9 cellular contexts compared by ENCODE assay signal in the genomic region with DNA sequence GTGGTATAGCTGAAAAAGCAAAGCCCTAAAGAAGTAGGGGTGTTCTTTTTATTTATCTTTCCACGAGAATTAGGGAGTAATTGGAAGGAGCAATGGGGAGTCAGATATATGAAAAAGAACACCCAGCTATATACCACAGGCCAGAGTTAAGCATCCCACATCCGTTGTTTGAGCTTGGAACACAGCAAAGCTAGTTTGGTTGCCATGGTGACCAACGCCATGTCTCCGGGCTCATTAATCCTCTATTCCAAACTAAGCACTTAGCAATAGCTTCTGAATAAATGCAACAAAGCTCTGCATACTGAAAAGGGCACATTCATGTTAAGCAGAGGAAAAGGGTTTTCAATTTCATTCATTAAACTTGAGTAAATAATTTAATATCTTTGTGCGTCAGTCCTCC. TPM values are rescaled to one million over a fixed set of nuclear protein-coding genes. Genes with fewer than 3 reads are reported as not detected.
A peak's percentile ranks its signal among the peaks of the same experiment; 100 is the strongest.
DNase-seq lines count a peak whose midpoint lies in the region; ATAC-seq and TF ChIP-seq lines count a peak whose summit lies in the region.
"Had no signal": no experiment of that assay in that cellular context is flagged by ENCODE, and none has a peak within 500 bp of the region (broad histone marks: within the 10 kb centered on the region; RNA-seq: fewer than 3 reads in every experiment).

No MANE protein-coding gene starts in this region.

- DNase-seq in SW480 (ENCODE audit: low spot score) (peak; percentile 82), inferior parietal cortex (ENCODE audit: extremely low spot score) (peak; percentile 47), transverse colon (no peak), cardiac septum (ENCODE audit: low spot score) (no peak)
- no peak for DNase-seq in activated CD8-positive, alpha-beta memory T cell treated with anti-CD3 and anti-CD28 coated beads for 24 hours

- 20 to 33% methylated on average over 2 to 5 of the region's 5 CpGs for WGBS in transverse colon (ENCODE audit: low coverage in 1 of 2), 2 donors

- ATAC-seq in GM21381 (IDR thresholded peaks at IDR 0.05; ENCODE audit: unreplicated experiment) (peak; percentile 38), HG03565 (IDR thresholded peaks at IDR 0.05; ENCODE audit: unreplicated experiment) (peak; percentile 39)
- ATAC-seq in activated CD4-positive, CD25-positive, alpha-beta regulatory T cell treated with anti-CD3 and anti-CD28 coated beads, Interleukin-2, amount 50 U/mL, for 24 hours, result no peak

- H3K4me1 ChIP-seq in transverse colon, result no peaks in the 10 kb centered on the region

- no peak overlapping the region for H3K4me3 ChIP-seq in transverse colon

- no peaks in the 10 kb centered on the region for H3K36me3 ChIP-seq in transverse colon

- H3K9me3 ChIP-seq in transverse colon, result no peaks in the 10 kb centered on the region

- no peak for TF ChIP-seq CTCF in transverse colon (IDR thresholded peaks at IDR 0.05)

- no peak for TF ChIP-seq POLR2A in transverse colon (IDR thresholded peaks at IDR 0.05)

- intact Hi-C loops in transverse colon (cut with DNase I; ENCODE audit: low total_unique reads) (no loop called here), cardiac septum (cut with DNase I) (no loop called here)

- no peak for TF ChIP-seq EP300 in transverse colon (IDR thresholded peaks at IDR 0.05; ENCODE audit: low read depth)

- H3K27me3 ChIP-seq in transverse colon, result peaks cover 3% of the 10 kb centered on the region

- in situ Hi-C loops in transverse colon (cut with MboI; ENCODE audit: low pct_ligation_motif_present in 1 of 4, low pct_unique_long_range_greater_than_20kb in 1 of 4, low sequenced_read_pairs in 3 of 4), result loop anchor here in 2 of 4 donors (5.0 to 10.0 kb wide), 2 partner anchors 178 to 186 kb away; no protein-coding TSS in a partner anchor

- H3K27ac ChIP-seq in transverse colon, result no peak overlapping the region
- H3K27ac ChIP-seq: epithelial cell of prostate had no signal

RNA-seq across cellular contexts. Expression of gene ASB4, which starts 23.5 kb away (rescaled TPM):
- total RNA-seq in transverse colon (not detected), cardiac septum (1.2 TPM)

Comparison
In these comparisons a context has a peak if more than half of its experiments do, and no peak if none do; other contexts are left out.
1. ATAC-seq: peak in GM21381 (single experiment) and HG03565 (single experiment); none in activated CD4-positive, CD25-positive, alpha-beta regulatory T cell treated with anti-CD3 and anti-CD28 coated beads, Interleukin-2, amount 50 U/mL, for 24 hours (0 of 2).
2. DNase-seq: peak in SW480 (single experiment) and inferior parietal cortex (single experiment); none in activated CD8-positive, alpha-beta memory T cell treated with anti-CD3 and anti-CD28 coated beads for 24 hours (single experiment), transverse colon (single experiment) and cardiac septum (single experiment).